ENCODE assay signal across 9 cellular contexts in genomic region chr6:151004415-151005024, GRCh38.
DNase-seq lines count a peak whose midpoint lies in the region; ATAC-seq and TF ChIP-seq lines count a peak whose summit lies in the region.
"Had no signal": no experiment of that assay in that cellular context is flagged by ENCODE, and none has a peak within 500 bp of the region (broad histone marks: within the 10 kb centered on the region; RNA-seq: fewer than 3 reads in every experiment).

No MANE protein-coding gene starts in this region.

- no peak overlapping the region for H3K9ac ChIP-seq in fibroblast of lung (ENCODE audit: insufficient read depth, low read length)

- H3K4me1 ChIP-seq in fibroblast of lung (ENCODE audit: control insufficient read depth, extremely low read depth, insufficient read depth, low read length) (peaks cover 8% of the 10 kb centered on the region), tibial nerve (peaks cover 0 to 26% (median 3%) of the 10 kb centered on the region in 4 donors)

- H3K36me3 ChIP-seq in fibroblast of lung (ENCODE audit: control insufficient read depth, insufficient read depth, low read length): no peaks in the 10 kb centered on the region
- H3K36me3 ChIP-seq in H7 (replicated peaks; ENCODE audit: control insufficient read depth, insufficient read depth, low read length): no peaks in the 10 kb centered on the region
- no peaks in the 10 kb centered on the region for H3K36me3 ChIP-seq in tibial nerve
- H3K36me3 ChIP-seq: cardiac muscle cell had no signal

- TF ChIP-seq CTCF in AG04449 (IDR thresholded peaks at IDR 0.05; ENCODE audit: insufficient read depth, low read length, missing control alignments): no peak
- no peak for TF ChIP-seq CTCF in RWPE1 (conservative IDR thresholded peaks at IDR 0.05; ENCODE audit: low read depth)
- no peak for TF ChIP-seq CTCF in fibroblast of lung (conservative IDR thresholded peaks at IDR 0.05 in 1 of 2, IDR thresholded peaks at IDR 0.05 in 1 of 2; ENCODE audit: low read depth in 1 of 2, low read length in 2 of 2)
- TF ChIP-seq CTCF in tibial nerve (IDR thresholded peaks at IDR 0.05): no peak

- H3K4me3 ChIP-seq in AG04449 (ENCODE audit: low read depth, low read length) (no peak overlapping the region), fibroblast of lung (replicated peaks in 1 of 4; ENCODE audit: control extremely low read depth in 1 of 4, insufficient read depth in 1 of 4, low read depth in 3 of 4, low read length in 4 of 4) (peak overlapping the region in 1 of 4 experiments; percentile 17), skin epidermis (no peak overlapping the region), H7 (ENCODE audit: insufficient read depth, low read depth, low read length) (no peak overlapping the region), tibial nerve (no peak overlapping the region)
- H3K4me3 ChIP-seq: cardiac muscle cell had no signal

- POLR2A ChIA-PET in AG04449 (lab: Yijun Ruan, JAX) (no interaction called here), RWPE1 (lab: Yijun Ruan, JAX; ENCODE audit: low non-redundant PET) (no interaction called here)

- TF ChIP-seq POLR2A in tibial nerve (IDR thresholded peaks at IDR 0.05): no peak

- peak in 1 of 2 donors; percentile 79 for TF ChIP-seq EP300 in tibial nerve (IDR thresholded peaks at IDR 0.05)

- peak; percentile 72 for DNase-seq in AG04449 (ENCODE audit: low read depth, low spot score)
- peak; percentile 74 for DNase-seq in RWPE1 (ENCODE audit: low spot score)
- DNase-seq in fibroblast of lung (ENCODE audit: low read depth in 2 of 2): peak; percentile 95 to 96
- no peak for DNase-seq in H7
- DNase-seq in tibial nerve (ENCODE audit: low spot score in 2 of 2): no peak

- 30 to 42% methylated on average over 8 of the region's 8 CpGs for WGBS in tibial nerve, 2 donors

- no peaks in the 10 kb centered on the region for H3K79me2 ChIP-seq in fibroblast of lung (ENCODE audit: control insufficient read depth, insufficient read depth, low read length)

- H4K20me1 ChIP-seq in fibroblast of lung (ENCODE audit: control insufficient read depth, extremely low read depth, insufficient read depth, low read length): no peaks in the 10 kb centered on the region

- H3K27ac ChIP-seq in RWPE1 (peak overlapping the region; percentile 59; the same call in 1 of the 2 replicates), fibroblast of lung (ENCODE audit: insufficient read depth, low read length) (peak overlapping the region; percentile 78), skin epidermis (peak overlapping the region in 13 of 21 experiments; percentile 2 to 65 (median 34)), tibial nerve (peak overlapping the region in 2 of 4 donors; percentile 44 to 69)
- H3K27ac ChIP-seq: cardiac muscle cell had no signal

- ATAC-seq in HG02870 (IDR thresholded peaks at IDR 0.05; ENCODE audit: unreplicated experiment) (peak; percentile 42), HG03520 (IDR thresholded peaks at IDR 0.05; ENCODE audit: unreplicated experiment) (no peak)

- H3K4me2 ChIP-seq in fibroblast of lung (ENCODE audit: extremely low read depth, insufficient read depth, low read length): peak overlapping the region; percentile 68

- H3K9me3 ChIP-seq in fibroblast of lung (ENCODE audit: control insufficient read depth, insufficient read depth, low read depth, low read length) (no peaks in the 10 kb centered on the region), tibial nerve (no peaks in the 10 kb centered on the region)

- CTCF ChIA-PET in AG04449 (lab: Yijun Ruan, JAX) (interaction anchor here (1.6 to 25.6 kb wide), 4 partner anchors 10 to 325 kb away, joined by 3 to 573 read pairs (median 14); no protein-coding TSS in a partner anchor), RWPE1 (lab: Yijun Ruan, JAX) (interaction anchor here (0.6 to 0.7 kb wide), 3 partner anchors 15 to 320 kb away, joined by 3 to 4 read pairs (median 3); no protein-coding TSS in a partner anchor)

- H2AFZ ChIP-seq in fibroblast of lung (ENCODE audit: low read length): no peak overlapping the region

- no peaks in the 10 kb centered on the region for H3K27me3 ChIP-seq in fibroblast of lung (ENCODE audit: control insufficient read depth, insufficient read depth, low read length)
- H3K27me3 ChIP-seq in H7 (ENCODE audit: control insufficient read depth, insufficient read depth, low read length): no peaks in the 10 kb centered on the region
- no peaks in the 10 kb centered on the region for H3K27me3 ChIP-seq in tibial nerve
- H3K27me3 ChIP-seq: cardiac muscle cell had no signal

Comparison
In these comparisons a context has a peak if more than half of its experiments do, and no peak if none do; other contexts are left out.
1. DNase-seq: peak in AG04449 (single experiment), RWPE1 (single experiment) and fibroblast of lung (2 of 2); none in H7 (single experiment) and tibial nerve (0 of 2).